8 cellular contexts compared by ENCODE assay signal in genomic region chr1:150579110-150579954, GRCh38. TPM values are rescaled to one million over a fixed set of nuclear protein-coding genes. Genes with fewer than 3 reads are reported as not detected.
DNase-seq lines count a peak whose midpoint lies in the region; ATAC-seq and TF ChIP-seq lines count a peak whose summit lies in the region.

Gene MCL1, minus strand, starts transcription at chr1:150579610. Its CDS starts 80 bp downstream, at chr1:150579530.

- WGBS in right cardiac atrium, result under 1% methylated on average over 92 of the region's 94 CpGs

- H3K36me3 Mint-ChIP-seq in T-helper 2 cell treated with Interferon-gamma antibody and Interleukin-4, amounts not matched to agents 5 μg/mL and 100 μg/mL, for 36 hours (ENCODE audit: low read depth), result peaks cover 50% of the 10 kb centered on the region

- H3K4me1 ChIP-seq in ascending aorta (peaks cover 0 to 9% of the 10 kb centered on the region in 2 donors), right cardiac atrium (ENCODE audit: control insufficient read depth, insufficient read depth, low read length) (peaks cover 3% of the 10 kb centered on the region), uterus (peaks cover under 1 to 5% of the 10 kb centered on the region in 2 donors)

- TF ChIP-seq CTCF in ascending aorta (IDR thresholded peaks at IDR 0.05) (peak in 1 of 3 experiments; percentile 17), uterus (IDR thresholded peaks at IDR 0.05) (peak in 3 of 4 experiments; percentile 19 to 36 (median 20))

- peak within 1 kb of the TSS; percentile 99 for H3K4me3 Mint-ChIP-seq in T-helper 2 cell treated with Interferon-gamma antibody and Interleukin-4, amounts not matched to agents 5 μg/mL and 100 μg/mL, for 36 hours

- H3K36me3 ChIP-seq in ascending aorta, result peaks cover 29 to 50% of the 10 kb centered on the region in 2 donors
- no peaks in the 10 kb centered on the region for H3K36me3 ChIP-seq in uterus

- H3K27me3 Mint-ChIP-seq in T-helper 2 cell treated with Interferon-gamma antibody and Interleukin-4, amounts not matched to agents 5 μg/mL and 100 μg/mL, for 36 hours (ENCODE audit: low read depth), result peaks cover 2% of the 10 kb centered on the region

- no peaks in the 10 kb centered on the region for H3K9me3 Mint-ChIP-seq in T-helper 2 cell treated with Interferon-gamma antibody and Interleukin-4, amounts not matched to agents 5 μg/mL and 100 μg/mL, for 36 hours

- peak; percentile 85 to 93 for TF ChIP-seq POLR2A in uterus (IDR thresholded peaks at IDR 0.05)

- H3K27ac Mint-ChIP-seq in T-helper 2 cell treated with Interferon-gamma antibody and Interleukin-4, amounts not matched to agents 5 μg/mL and 100 μg/mL, for 36 hours, result peak within 1 kb of the TSS; percentile 97

- peak; percentile 90 for ATAC-seq in GM18502 (IDR thresholded peaks at IDR 0.05; ENCODE audit: poor library complexity, unreplicated experiment)
- peak; percentile 74 for ATAC-seq in HG02938 (IDR thresholded peaks at IDR 0.05; ENCODE audit: unreplicated experiment)
- ATAC-seq in right cardiac atrium, result peak; percentile 89 to 97

- intact Hi-C loops in ascending aorta (cut with DNase I), result loop anchor here (1.0 to 2.0 kb wide), 3 partner anchors 18 to 41 kb away; no protein-coding TSS in a partner anchor
- intact Hi-C loops in right cardiac atrium (cut with DNase I), result loop anchor here in 2 of 4 donors (5.0 kb wide), 1 partner anchor 43 kb away; no protein-coding TSS in a partner anchor
- intact Hi-C loops in uterus (cut with DNase I; ENCODE audit: low total_unique reads), result no loop called here

- H3K4me3 ChIP-seq in ascending aorta (peak within 1 kb of the TSS; percentile 93 to 94), right cardiac atrium (ENCODE audit: low read length) (peak within 1 kb of the TSS; percentile 99), uterus (peak within 1 kb of the TSS; percentile 61 to 99)

- DNase-seq in NCI-H187 treated with DMSO at 0.1 percent for 48 hours (lab: John Stamatoyannopoulos, UW), result peak; percentile 95
- DNase-seq in T-helper 2 cell treated with Interferon-gamma antibody and Interleukin-4, amounts not matched to agents 5 μg/mL and 100 μg/mL, for 36 hours (ENCODE audit: low spot score), result peak; percentile 90
- peak; percentile 74 to 97 for DNase-seq in ascending aorta (ENCODE audit: low spot score in 2 of 2)
- peak; percentile 94 to 98 (median 97) for DNase-seq in right cardiac atrium
- DNase-seq in putamen (ENCODE audit: low spot score), result peak; percentile 96
- DNase-seq in uterus, result peak; percentile 90 to 96

- peaks cover 33% of the 10 kb centered on the region for H3K4me1 Mint-ChIP-seq in T-helper 2 cell treated with Interferon-gamma antibody and Interleukin-4, amounts not matched to agents 5 μg/mL and 100 μg/mL, for 36 hours (ENCODE audit: low read depth)

- H3K9me3 ChIP-seq in ascending aorta, result no peaks in the 10 kb centered on the region
- H3K9me3 ChIP-seq in right cardiac atrium (ENCODE audit: control insufficient read depth, low read length), result no peaks in the 10 kb centered on the region
- no peaks in the 10 kb centered on the region for H3K9me3 ChIP-seq in uterus

- no peaks in the 10 kb centered on the region for H3K27me3 ChIP-seq in ascending aorta
- H3K27me3 ChIP-seq in right cardiac atrium (ENCODE audit: control insufficient read depth, insufficient read depth), result no peaks in the 10 kb centered on the region
- H3K27me3 ChIP-seq in uterus, result no peaks in the 10 kb centered on the region

- peak within 1 kb of the TSS; percentile 98 to 100 for H3K27ac ChIP-seq in ascending aorta
- peak within 1 kb of the TSS; percentile 100 for H3K27ac ChIP-seq in right cardiac atrium (ENCODE audit: low read length)
- peak within 1 kb of the TSS; percentile 99 for H3K27ac ChIP-seq in uterus

RNA-seq across cellular contexts. Expression of gene MCL1, which starts in this region (rescaled TPM):
- total RNA-seq in ascending aorta (394 TPM), right cardiac atrium (100 to 1,000 TPM in 1 of 4 donors, 10 to 100 TPM in 3; 65.5 to 130 (median 80.2) TPM), uterus (100 to 1,000 TPM; 125 to 266 (median 207) TPM)
- 78.7 TPM for polyA plus RNA-seq in right cardiac atrium

Comparison
In these comparisons a context has a peak if more than half of its experiments do, and no peak if none do; other contexts are left out.
1. Peak in every context shown above with its lines: DNase-seq, ATAC-seq, H3K4me3 ChIP-seq and H3K27ac ChIP-seq.